10 cellular contexts compared by ENCODE assay signal in genomic region chr6:15504040-15504491, GRCh38.
DNase-seq lines count a peak whose midpoint lies in the region; ATAC-seq and TF ChIP-seq lines count a peak whose summit lies in the region.
"Had no signal": no experiment of that assay in that cellular context is flagged by ENCODE, and none has a peak within 500 bp of the region (broad histone marks: within the 10 kb centered on the region; RNA-seq: fewer than 3 reads in every experiment).

No MANE protein-coding gene starts in this region.

- 78 to 85% methylated on average over 12 of the region's 12 CpGs for WGBS in lung, 2 donors

- H3K27me3 Mint-ChIP-seq in activated naive CD8-positive, alpha-beta T cell treated with anti-CD3 and anti-CD28 coated beads for 36 hours, result no peaks in the 10 kb centered on the region

- no peaks in the 10 kb centered on the region for H3K9me3 Mint-ChIP-seq in activated naive CD8-positive, alpha-beta T cell treated with anti-CD3 and anti-CD28 coated beads for 36 hours

- H3K36me3 Mint-ChIP-seq in activated naive CD8-positive, alpha-beta T cell treated with anti-CD3 and anti-CD28 coated beads for 36 hours, result peaks cover 8% of the 10 kb centered on the region

- H3K9me3 ChIP-seq in lung (ENCODE audit: control insufficient read depth in 2 of 2, insufficient read depth in 1 of 2, low read length in 1 of 2), result no peaks in the 10 kb centered on the region

- ATAC-seq in lung (ENCODE audit: insufficient read depth, low FRiP score), result no peak
- ATAC-seq: HCT116 had no signal

- in situ Hi-C loops in GM13977 (cut with MboI; ENCODE audit: low pct_unique_long_range_greater_than_20kb, low sequenced_read_pairs, unreplicated experiment), result no loop called here

- DNase-seq in DMS79 treated with DMSO at 0.1 percent for 48 hours (lab: John Stamatoyannopoulos, UW) (peak; percentile 20), DMS79 (lab: John Stamatoyannopoulos, UW) (no peak), dermis blood vessel endothelial cell (peak; percentile 32), lung (ENCODE audit: low spot score) (no peak), superior temporal gyrus (ENCODE audit: extremely low spot score) (peak; percentile 61), GM13977 (ENCODE audit: low spot score) (no peak), NCI-H2107 (lab: John Stamatoyannopoulos, UW) (no peak)
- no peak for DNase-seq in activated naive CD8-positive, alpha-beta T cell treated with anti-CD3 and anti-CD28 coated beads for 36 hours
- DNase-seq: 8988T had no signal

- H3K4me3 ChIP-seq in lung, result no peak overlapping the region

- H3K27me3 ChIP-seq in lung (ENCODE audit: control insufficient read depth, insufficient read depth), result no peaks in the 10 kb centered on the region

- TF ChIP-seq CTCF in lung (IDR thresholded peaks at IDR 0.05; ENCODE audit: control extremely low read depth, extremely low read depth) (no peak), GM13977 (IDR thresholded peaks at IDR 0.05; ENCODE audit: extremely low read depth, insufficient read depth, missing control alignments) (no peak)

- H3K27ac ChIP-seq in lung (ENCODE audit: low read depth in 1 of 2, low read length in 1 of 2), result peak overlapping the region; percentile 7 to 60

- peaks cover 7 to 10% of the 10 kb centered on the region in 2 donors for H3K4me1 ChIP-seq in lung (ENCODE audit: control insufficient read depth in 2 of 2, insufficient read depth in 2 of 2, low read length in 2 of 2)

- H3K36me3 ChIP-seq in lung (ENCODE audit: control insufficient read depth in 2 of 2, insufficient read depth in 2 of 2, low read length in 2 of 2), result peaks cover 0 to 23% of the 10 kb centered on the region in 2 donors

- H3K27ac Mint-ChIP-seq in activated naive CD8-positive, alpha-beta T cell treated with anti-CD3 and anti-CD28 coated beads for 36 hours, result no peak overlapping the region

- no peak overlapping the region for H3K4me3 Mint-ChIP-seq in activated naive CD8-positive, alpha-beta T cell treated with anti-CD3 and anti-CD28 coated beads for 36 hours

- H3K4me1 Mint-ChIP-seq in activated naive CD8-positive, alpha-beta T cell treated with anti-CD3 and anti-CD28 coated beads for 36 hours, result peaks cover 6% of the 10 kb centered on the region

Comparison
In these comparisons a context has a peak if more than half of its experiments do, and no peak if none do; other contexts are left out.
1. DNase-seq: peak in DMS79 treated with DMSO at 0.1 percent for 48 hours (single experiment), dermis blood vessel endothelial cell (single experiment) and superior temporal gyrus (single experiment); none in DMS79 (single experiment), lung (single experiment), activated naive CD8-positive, alpha-beta T cell treated with anti-CD3 and anti-CD28 coated beads for 36 hours (single experiment), GM13977 (single experiment) and NCI-H2107 (single experiment).